8 cellular contexts compared by ENCODE assay signal in genomic region chr19:39405930-39406655, GRCh38. TPM values are rescaled to one million over a fixed set of nuclear protein-coding genes. Genes with fewer than 3 reads are reported as not detected.
DNase-seq lines count a peak whose midpoint lies in the region; ATAC-seq and TF ChIP-seq lines count a peak whose summit lies in the region.

No MANE protein-coding gene starts in this region.

- H3K27me3 ChIP-seq in HAP-1 (ENCODE audit: low read depth), result no peaks in the 10 kb centered on the region
- H3K27me3 ChIP-seq in adrenal gland, result no peaks in the 10 kb centered on the region

- DNase-seq in HAP-1 (ENCODE audit: low spot score in 2 of 2) (no peak), SW480 (ENCODE audit: low spot score) (peak; percentile 59), adrenal gland (no peak), left colon (peak; percentile 85 to 90), DMS 273 (lab: John Stamatoyannopoulos, UW; ENCODE audit: unreplicated experiment) (no peak), epidermal melanocyte (ENCODE audit: insufficient read length, low spot score) (no peak)
- peak; percentile 75 to 90 (median 86) for DNase-seq in stimulated activated CD4-positive, alpha-beta T cell treated with anti-CD3 and anti-CD28 coated beads, TNF-alpha, amount 100 ng/mL, for 1 hour (ENCODE audit: low read depth in 3 of 3, low spot score in 1 of 3)

- intact Hi-C loops in adrenal gland (cut with DNase I), result no loop called here
- intact Hi-C loops in left colon (cut with DNase I, micrococcal nuclease), result no loop called here

- no peak for TF ChIP-seq CTCF in adrenal gland (IDR thresholded peaks at IDR 0.05)

- no peak for TF ChIP-seq POLR2A in adrenal gland (IDR thresholded peaks at IDR 0.05)

- 14 to 23% (median 17%) methylated on average over 16 to 22 of the region's 22 CpGs for WGBS in adrenal gland, 4 donors

- in situ Hi-C loops in HAP-1 (cut with MboI; ENCODE audit: low sequenced_read_pairs), result no loop called here

- H3K4me3 ChIP-seq in HAP-1, result peak overlapping the region; percentile 94
- H3K4me3 ChIP-seq in adrenal gland, result peak overlapping the region in 2 of 4 donors; percentile 82 to 95

- ATAC-seq in left colon (no peak), HG03280 (IDR thresholded peaks at IDR 0.05; ENCODE audit: unreplicated experiment) (no peak)

- H3K4me1 ChIP-seq in HAP-1 (peaks cover 34% of the 10 kb centered on the region), adrenal gland (replicated peaks in 1 of 2) (peaks cover 37 to 61% of the 10 kb centered on the region in 2 donors)

- peaks cover 7% of the 10 kb centered on the region for H3K36me3 ChIP-seq in HAP-1 (replicated peaks)
- H3K36me3 ChIP-seq in adrenal gland (replicated peaks in 1 of 2), result peaks cover 0 to 16% of the 10 kb centered on the region in 2 donors

- H3K9me3 ChIP-seq in HAP-1 (no peaks in the 10 kb centered on the region), adrenal gland (replicated peaks in 1 of 3) (no peaks in the 10 kb centered on the region)

- H3K27ac ChIP-seq in adrenal gland, result peak overlapping the region; percentile 89 to 97 (median 96)

RNA-seq across cellular contexts. Expression of gene ZFP36, which starts 0.6 kb away (rescaled TPM):
- total RNA-seq in adrenal gland (100 to 1,000 TPM in 3 of 8 donors, 10 to 100 TPM in 5; 46.8 to 187 (median 86.7) TPM), left colon (100 to 1,000 TPM; 152 to 391 TPM)
- 100 to 1,000 TPM in 2 of 3 donors, 10 to 100 TPM in 1; 64.8 to 193 (median 113) TPM for polyA plus RNA-seq in adrenal gland

RNA-seq across cellular contexts. Expression of gene PLEKHG2, which starts 6.4 kb away (rescaled TPM):
- total RNA-seq in adrenal gland (10 to 100 TPM; 11.3 to 23.4 (median 18.1) TPM), left colon (1 to 10 TPM; 6.2 to 9.3 TPM)
- 10 to 100 TPM in 2 of 3 donors, 1 to 10 TPM in 1; 3.6 to 44.8 (median 16.3) TPM for polyA plus RNA-seq in adrenal gland

RNA-seq across cellular contexts. Expression of gene MED29, which starts 14.9 kb away (rescaled TPM):
- 100 to 1,000 TPM in 1 of 8 donors, 10 to 100 TPM in 7; 44.1 to 221 (median 65.3) TPM for total RNA-seq in adrenal gland
- polyA plus RNA-seq in adrenal gland, result 10 to 100 TPM; 43.6 to 49.6 (median 49.2) TPM
- total RNA-seq in left colon, result 10 to 100 TPM; 30.4 to 32.4 TPM

RNA-seq across cellular contexts. Expression of gene PAF1, which starts 15.2 kb away (rescaled TPM):
- 10 to 100 TPM; 46.8 to 60.2 (median 51.9) TPM for total RNA-seq in adrenal gland
- 10 to 100 TPM; 50.9 to 86.9 (median 51.6) TPM for polyA plus RNA-seq in adrenal gland
- 10 to 100 TPM; 30.5 to 31.2 TPM for total RNA-seq in left colon

RNA-seq across cellular contexts. Expression of gene RPS16, which starts 29.7 kb away (rescaled TPM):
- total RNA-seq in adrenal gland (1,000 to 10,000 TPM in 6 of 8 donors, 100 to 1,000 TPM in 2; 848 to 1,939 (median 1,279) TPM), left colon (1,000 to 10,000 TPM; 1,556 to 1,578 TPM)
- polyA plus RNA-seq in adrenal gland, result 1,000 to 10,000 TPM; 1,071 to 2,033 (median 1,152) TPM

Comparison
In these comparisons a context has a peak if more than half of its experiments do, and no peak if none do; other contexts are left out.
1. DNase-seq: peak in SW480 (single experiment), left colon (2 of 2) and stimulated activated CD4-positive, alpha-beta T cell treated with anti-CD3 and anti-CD28 coated beads, TNF-alpha, amount 100 ng/mL, for 1 hour (3 of 3); none in HAP-1 (0 of 2), adrenal gland (0 of 7), DMS 273 (single experiment) and epidermal melanocyte (single experiment).